In the genomic region with DNA sequence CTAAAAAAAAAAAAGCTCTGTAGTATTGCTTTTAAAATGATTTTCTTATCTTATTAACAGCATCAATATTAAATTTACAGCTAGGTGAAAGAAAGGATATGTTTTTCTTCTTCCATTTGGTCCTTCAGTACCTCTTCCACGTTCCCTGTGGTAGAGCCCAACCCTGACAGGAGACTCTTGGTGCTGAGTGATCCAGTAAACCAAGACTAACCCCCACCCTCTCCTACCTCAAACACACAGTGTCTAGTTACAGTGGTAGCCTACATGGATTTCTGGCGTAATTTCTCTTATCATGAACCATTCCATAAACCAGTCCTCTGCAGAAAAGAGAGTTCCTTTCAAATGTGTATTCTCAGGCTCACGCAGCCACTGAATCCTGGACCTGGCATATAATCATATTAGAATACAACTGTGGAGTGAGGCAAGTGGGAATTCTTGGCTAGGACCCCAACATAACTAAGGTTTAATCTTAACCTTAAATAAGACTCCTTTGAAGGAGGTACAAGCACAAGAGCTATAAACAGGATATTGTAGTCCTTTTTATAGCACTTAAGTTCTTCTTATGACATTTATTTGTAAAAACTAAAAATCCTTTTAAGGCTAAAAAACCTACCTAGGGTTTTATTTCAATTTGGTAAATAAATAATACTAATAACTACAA, we compare ENCODE assay signal across 8 cellular contexts.
"Had no signal": no experiment of that assay in that cellular context is flagged by ENCODE, and none has a peak within 500 bp of the region (broad histone marks: within the 10 kb centered on the region; RNA-seq: fewer than 3 reads in every experiment).

No MANE protein-coding gene starts in this region.

- H3K36me3 ChIP-seq: HAP-1 had no signal

- FAIRE-seq: H1, HTR-8/SVneo, K562 had no signal

- DNase-seq: H7, IMR-90 had no signal

- H3K4me3 ChIP-seq: GM23338, HAP-1, K562 had no signal

- ATAC-seq: GM23338, HCT116, K562 had no signal

- H3K9me3 ChIP-seq: HAP-1 had no signal
